ENCODE assay signal across 31 cellular contexts in the genomic region with DNA sequence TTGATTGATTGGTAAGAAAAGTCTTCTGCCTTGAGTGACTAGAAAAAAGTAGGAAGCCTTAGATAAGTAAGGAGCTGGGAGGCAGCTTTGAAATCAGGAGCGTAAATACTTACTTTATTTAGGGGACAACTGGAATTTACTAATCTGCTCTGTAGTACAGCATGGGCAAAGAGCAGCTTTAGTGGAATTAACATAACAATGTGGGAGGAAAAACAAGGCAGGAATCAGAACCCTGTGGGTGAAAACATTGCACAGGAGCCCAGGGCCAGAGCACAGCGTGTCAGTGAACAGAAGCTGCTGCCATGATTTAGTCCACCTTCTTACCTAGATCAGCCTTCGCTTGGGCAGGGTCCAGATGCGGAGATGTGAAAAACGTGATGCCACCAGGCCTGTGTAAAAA. TPM values are rescaled to one million over a fixed set of nuclear protein-coding genes. Genes with fewer than 3 reads are reported as not detected.
"Had no signal": no experiment of that assay in that cellular context is flagged by ENCODE, and none has a peak within 500 bp of the region (broad histone marks: within the 10 kb centered on the region; RNA-seq: fewer than 3 reads in every experiment).

No MANE protein-coding gene starts in this region.

- H3K4me3 ChIP-seq: ascending aorta, SJSA1 had no signal

- H3K36me3 ChIP-seq: ascending aorta, SJSA1 had no signal

- H3K9me3 Mint-ChIP-seq: activated B cell treated with CpG ODN at 0.5 μM for 24 hours; activated CD4-positive, alpha-beta T cell treated with anti-CD3 and anti-CD28 coated beads, Interleukin-2, amount 10 ng/mL, durations not matched to agents 24 days and 14 days; activated naive CD4-positive, alpha-beta T cell treated with anti-CD3 and anti-CD28 coated beads, Interleukin-2, amount 50 U/mL, for 24 hours; activated naive CD8-positive, alpha-beta T cell treated with anti-CD3 and anti-CD28 coated beads, Interleukin-2, amount 50 U/mL, for 24 hours; activated T-cell treated with anti-CD3 and anti-CD28 coated beads, Interleukin-2, amount 50 U/mL, for 24 hours; activated T-helper 1 cell treated with anti-CD3 and anti-CD28 coated beads, Interleukin-12 subunit alpha, Interleukin-12 subunit beta, Interleukin-2, Interleukin-4 antibody, amounts not matched to agents 30 ng/mL and 10 ng/mL and 1 ng/mL, durations not matched to agents 14 hours and 24 hours and 36 hours; central memory CD8-positive, alpha-beta T cell; T-helper 1 cell treated with Interleukin-12 subunit alpha and Interleukin-12 subunit beta and Interleukin-4 antibody, amounts not matched to agents 30 μg/mL and 1 μg/mL, for 36 hours had no signal

- H3K4me1 ChIP-seq: ascending aorta, SJSA1 had no signal

- H3K27ac Mint-ChIP-seq: activated B cell treated with CpG ODN at 0.5 μM for 24 hours; activated CD4-positive, alpha-beta T cell treated with anti-CD3 and anti-CD28 coated beads, Interleukin-2, amount 10 ng/mL, durations not matched to agents 24 days and 14 days; activated CD8-positive, alpha-beta memory T cell treated with anti-CD3 and anti-CD28 coated beads, Interleukin-2, amount 10 ng/mL, durations not matched to agents 7 days and 5 days; activated naive CD4-positive, alpha-beta T cell treated with anti-CD3 and anti-CD28 coated beads, Interleukin-2, amount 50 U/mL, for 24 hours; activated naive CD8-positive, alpha-beta T cell treated with anti-CD3 and anti-CD28 coated beads, Interleukin-2, amount 50 U/mL, for 24 hours; activated T-cell treated with anti-CD3 and anti-CD28 coated beads, Interleukin-2, amount 50 U/mL, for 24 hours; activated T-helper 1 cell treated with anti-CD3 and anti-CD28 coated beads, Interleukin-12 subunit alpha, Interleukin-12 subunit beta, Interleukin-2, Interleukin-4 antibody, amounts not matched to agents 30 ng/mL and 10 ng/mL and 1 ng/mL, durations not matched to agents 14 hours and 24 hours and 36 hours; T-helper 1 cell treated with Interleukin-12 subunit alpha and Interleukin-12 subunit beta and Interleukin-4 antibody, amounts not matched to agents 30 μg/mL and 1 μg/mL, for 36 hours had no signal

- H3K27me3 Mint-ChIP-seq: activated B cell treated with CpG ODN at 0.5 μM for 24 hours; activated naive CD4-positive, alpha-beta T cell treated with anti-CD3 and anti-CD28 coated beads, Interleukin-2, amount 50 U/mL, for 24 hours; activated T-cell treated with anti-CD3 and anti-CD28 coated beads, Interleukin-2, amount 50 U/mL, for 24 hours; brain; central memory CD8-positive, alpha-beta T cell had no signal

- ATAC-seq: activated CD8-positive, alpha-beta memory T cell treated with anti-CD3 and anti-CD28 coated beads, Interleukin-2, amount 10 ng/mL, durations not matched to agents 7 days and 5 days; activated naive CD8-positive, alpha-beta T cell treated with anti-CD3 and anti-CD28 coated beads, Interleukin-2, amount 50 U/mL, for 24 hours; Panc1; SK-N-SH treated with all-trans-retinoic acid at 6 μM for 48 hours had no signal

- DNase-seq: activated B cell treated with CpG ODN at 0.5 μM for 24 hours; activated CD4-positive, alpha-beta T cell treated with anti-CD3 and anti-CD28 coated beads for 1 hour; activated CD4-positive, alpha-beta T cell treated with anti-CD3 and anti-CD28 coated beads, Interleukin-2, amount 10 ng/mL, durations not matched to agents 24 days and 14 days; activated CD4-positive, alpha-beta T cell treated with anti-CD3 and anti-CD28 coated beads, Interleukin-2, amount 50 U/mL, for 48 hours; activated CD8-positive, alpha-beta memory T cell treated with anti-CD3 and anti-CD28 coated beads, Interleukin-2, amount 10 ng/mL, durations not matched to agents 7 days and 5 days; activated effector memory CD4-positive, alpha-beta T cell treated with Interleukin-2 at 50 U/mL for 16 hours; activated naive CD4-positive, alpha-beta T cell; activated naive CD8-positive, alpha-beta T cell treated with anti-CD3 and anti-CD28 coated beads, Interleukin-2, amount 50 U/mL, for 24 hours; activated T-cell treated with anti-CD3 and anti-CD28 coated beads, Interleukin-2, amount 50 U/mL, for 24 hours; amniotic stem cell; KG1; NCI-H1092 treated with DMSO at 0.1 percent for 48 hours; NCI-H1436; NCI-H1694 treated with DMSO at 0.1 percent for 48 hours; NCI-H2029 treated with DMSO at 0.1 percent for 48 hours; NCI-H510A treated with DMSO at 0.1 percent for 48 hours; NCI-H69; NK-92 treated with Interleukin-12 subunit alpha and Interleukin-12 subunit beta, amount 100 ng/mL, for 24 hours; OCI-M1; Right ventricle myocardium superior; SW 1271 had no signal

- H3K27me3 ChIP-seq: ascending aorta had no signal

- H3K4me1 Mint-ChIP-seq: activated B cell treated with CpG ODN at 0.5 μM for 24 hours; activated CD4-positive, alpha-beta T cell treated with anti-CD3 and anti-CD28 coated beads, Interleukin-2, amount 10 ng/mL, durations not matched to agents 24 days and 14 days; activated CD8-positive, alpha-beta memory T cell treated with anti-CD3 and anti-CD28 coated beads, Interleukin-2, amount 10 ng/mL, durations not matched to agents 7 days and 5 days; activated naive CD4-positive, alpha-beta T cell treated with anti-CD3 and anti-CD28 coated beads, Interleukin-2, amount 50 U/mL, for 24 hours; central memory CD8-positive, alpha-beta T cell had no signal

- H3K4me3 Mint-ChIP-seq: activated B cell treated with CpG ODN at 0.5 μM for 24 hours; activated CD4-positive, alpha-beta T cell treated with anti-CD3 and anti-CD28 coated beads, Interleukin-2, amount 10 ng/mL, durations not matched to agents 24 days and 14 days; activated CD8-positive, alpha-beta memory T cell treated with anti-CD3 and anti-CD28 coated beads, Interleukin-2, amount 10 ng/mL, durations not matched to agents 7 days and 5 days; activated naive CD4-positive, alpha-beta T cell treated with anti-CD3 and anti-CD28 coated beads, Interleukin-2, amount 50 U/mL, for 24 hours; activated naive CD8-positive, alpha-beta T cell treated with anti-CD3 and anti-CD28 coated beads, Interleukin-2, amount 50 U/mL, for 24 hours; activated T-cell treated with anti-CD3 and anti-CD28 coated beads, Interleukin-2, amount 50 U/mL, for 24 hours; activated T-helper 1 cell treated with anti-CD3 and anti-CD28 coated beads, Interleukin-12 subunit alpha, Interleukin-12 subunit beta, Interleukin-2, Interleukin-4 antibody, amounts not matched to agents 30 ng/mL and 10 ng/mL and 1 ng/mL, durations not matched to agents 14 hours and 24 hours and 36 hours; brain; central memory CD8-positive, alpha-beta T cell; T-helper 1 cell treated with Interleukin-12 subunit alpha and Interleukin-12 subunit beta and Interleukin-4 antibody, amounts not matched to agents 30 μg/mL and 1 μg/mL, for 36 hours had no signal

- H3K9me3 ChIP-seq: ascending aorta, SJSA1 had no signal

- H3K27ac ChIP-seq: ascending aorta, RWPE1, SJSA1 had no signal

- H3K36me3 Mint-ChIP-seq: activated CD8-positive, alpha-beta memory T cell treated with anti-CD3 and anti-CD28 coated beads, Interleukin-2, amount 10 ng/mL, durations not matched to agents 7 days and 5 days; activated naive CD4-positive, alpha-beta T cell treated with anti-CD3 and anti-CD28 coated beads, Interleukin-2, amount 50 U/mL, for 24 hours; brain had no signal

RNA-seq across cellular contexts. Expression of a gene that starts 14.6 kb away (rescaled TPM):
- total RNA-seq: activated CD8-positive, alpha-beta memory T cell treated with anti-CD3 and anti-CD28 coated beads, Interleukin-2, amount 10 ng/mL, durations not matched to agents 7 days and 5 days had no signal
